In the genomic region with DNA sequence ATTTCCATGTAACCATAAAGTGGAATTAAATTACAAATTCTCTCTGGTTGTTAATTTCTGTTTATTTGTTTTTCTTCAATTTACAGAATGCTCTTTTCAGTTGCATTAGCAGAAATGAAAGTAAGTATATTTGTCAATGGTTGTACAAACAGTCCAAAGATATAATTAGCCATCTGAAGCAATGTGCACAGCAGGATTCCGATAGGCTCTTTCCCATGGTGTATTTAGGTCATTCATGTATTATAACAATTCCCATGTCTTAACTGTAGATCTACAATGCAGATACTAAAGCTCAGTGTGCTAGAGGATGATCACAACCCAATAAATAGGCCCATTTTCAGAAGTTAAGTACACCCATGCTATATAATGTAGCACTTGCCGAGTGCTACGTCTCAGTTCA, we compare ENCODE assay signal across 20 cellular contexts.
"Had no signal": no experiment of that assay in that cellular context is flagged by ENCODE, and none has a peak within 500 bp of the region (broad histone marks: within the 10 kb centered on the region; RNA-seq: fewer than 3 reads in every experiment).

No MANE protein-coding gene starts in this region.

- H3K27me3 ChIP-seq: cardiac muscle cell, gastroesophageal sphincter, upper lobe of left lung had no signal

- H3K4me3 Mint-ChIP-seq: activated naive CD8-positive, alpha-beta T cell treated with anti-CD3 and anti-CD28 coated beads for 36 hours; activated T-cell treated with anti-CD3 and anti-CD28 coated beads, Interleukin-2, amount 50 U/mL, for 4 hours; natural killer cell treated with Interleukin-12 subunit alpha and Interleukin-12 subunit beta and Interleukin-15 and Interleukin-18, amount 100 ng/mL, for 72 hours had no signal

- H3K4me1 Mint-ChIP-seq: activated naive CD8-positive, alpha-beta T cell treated with anti-CD3 and anti-CD28 coated beads for 36 hours had no signal

- H3K9me3 Mint-ChIP-seq: activated naive CD8-positive, alpha-beta T cell treated with anti-CD3 and anti-CD28 coated beads for 36 hours; activated T-cell treated with anti-CD3 and anti-CD28 coated beads, Interleukin-2, amount 50 U/mL, for 4 hours; natural killer cell treated with Interleukin-12 subunit alpha and Interleukin-12 subunit beta and Interleukin-15 and Interleukin-18, amount 100 ng/mL, for 72 hours had no signal

- ATAC-seq: activated T-cell treated with anti-CD3 and anti-CD28 coated beads, Interleukin-2, amount 50 U/mL, for 4 hours; gastroesophageal sphincter; left ventricle myocardium superior; natural killer cell treated with Interleukin-12 subunit alpha and Interleukin-12 subunit beta and Interleukin-15 and Interleukin-18, amount 100 ng/mL, for 72 hours; right cardiac atrium; stimulated activated naive CD8-positive, alpha-beta T cell treated with anti-CD3 and anti-CD28 coated beads, Interleukin-15, Interleukin-2, amounts not matched to agents 100 U/mL and 50 U/mL, for 24 hours had no signal

- H3K27ac Mint-ChIP-seq: activated naive CD8-positive, alpha-beta T cell treated with anti-CD3 and anti-CD28 coated beads for 36 hours; natural killer cell treated with Interleukin-12 subunit alpha and Interleukin-12 subunit beta and Interleukin-15 and Interleukin-18, amount 100 ng/mL, for 72 hours had no signal

- H3K4me3 ChIP-seq: cardiac muscle cell, gastroesophageal sphincter, upper lobe of left lung had no signal

- H3K27ac ChIP-seq: cardiac muscle cell, epithelial cell of prostate, gastroesophageal sphincter, upper lobe of left lung had no signal

- H3K9me3 ChIP-seq: gastroesophageal sphincter, upper lobe of left lung had no signal

- H3K36me3 Mint-ChIP-seq: activated naive CD8-positive, alpha-beta T cell treated with anti-CD3 and anti-CD28 coated beads for 36 hours had no signal

- H3K27me3 Mint-ChIP-seq: activated naive CD8-positive, alpha-beta T cell treated with anti-CD3 and anti-CD28 coated beads for 36 hours; natural killer cell treated with Interleukin-12 subunit alpha and Interleukin-12 subunit beta and Interleukin-15 and Interleukin-18, amount 100 ng/mL, for 72 hours had no signal

- H3K4me1 ChIP-seq: upper lobe of left lung had no signal

- DNase-seq: activated CD4-positive, alpha-beta T cell treated with anti-CD3 and anti-CD28 coated beads for 4 hours; activated CD4-positive, alpha-beta T cell treated with anti-CD3 and anti-CD28 coated beads, Interleukin-2, amount 50 U/mL, for 48 hours; activated CD4-positive, CD25-positive, alpha-beta regulatory T cell; activated CD8-positive, alpha-beta memory T cell treated with anti-CD3 and anti-CD28 coated beads, Interleukin-2, amount 50 U/mL, for 48 hours; activated naive CD4-positive, alpha-beta T cell treated with Interleukin-2 at 50 U/mL for 16 hours; activated naive CD8-positive, alpha-beta T cell treated with anti-CD3 and anti-CD28 coated beads for 36 hours; activated T-cell treated with anti-CD3 and anti-CD28 coated beads, Interleukin-2, amount 50 U/mL, for 4 hours; amniotic stem cell; head of caudate nucleus; hypothalamus; left ventricle myocardium superior; right cardiac atrium; stimulated activated CD4-positive, alpha-beta T cell treated with anti-CD3 and anti-CD28 coated beads, Interleukin-12 subunit alpha, Interleukin-12 subunit beta, amount 100 ng/mL, for 4 hours; stimulated activated CD4-positive, alpha-beta T cell treated with anti-CD3 and anti-CD28 coated beads, Interleukin-4, amount 100 ng/mL, for 4 hours; stimulated activated naive CD8-positive, alpha-beta T cell treated with anti-CD3 and anti-CD28 coated beads, Interleukin-15, Interleukin-2, amounts not matched to agents 100 U/mL and 50 U/mL, for 24 hours; upper lobe of left lung had no signal
